16 cellular contexts compared by ENCODE assay signal in genomic region chr6:34195726-34196115, GRCh38. TPM values are rescaled to one million over a fixed set of nuclear protein-coding genes. Genes with fewer than 3 reads are reported as not detected.
DNase-seq lines count a peak whose midpoint lies in the region; ATAC-seq, FAIRE-seq and TF ChIP-seq lines count a peak whose summit lies in the region.
"Had no signal": no experiment of that assay in that cellular context is flagged by ENCODE, and none has a peak within 500 bp of the region (broad histone marks: within the 10 kb centered on the region; RNA-seq: fewer than 3 reads in every experiment).

No MANE protein-coding gene starts in this region.

- H2AFZ ChIP-seq in K562 (ENCODE audit: low read depth, low read length) = peak overlapping the region; percentile 99

- intact Hi-C loops in breast epithelium (cut with DNase I; ENCODE audit: low total_unique reads) = no loop called here
- intact Hi-C loops in MCF 10A (cut with micrococcal nuclease) = loop anchor here (1.0 kb wide), 3 partner anchors 49 to 220 kb away; partner anchors contain the start of gene NUDT3
- intact Hi-C loops in K562 (cut with micrococcal nuclease) = loop anchor here (1.0 to 2.0 kb wide), 2 partner anchors 51 to 219 kb away; no protein-coding TSS in a partner anchor
- intact Hi-C loops in uterus (cut with DNase I; ENCODE audit: low total_unique reads) = loop anchor here (5.0 to 10.0 kb wide), 2 partner anchors 222 to 419 kb away; no protein-coding TSS in a partner anchor
- intact Hi-C loops in CD8-positive, alpha-beta T cell (cut with DNase I, micrococcal nuclease) = loop anchor here (1.0 to 2.0 kb wide), 11 partner anchors 12 to 945 kb away; partner anchors contain the start of genes SMIM29 (in 2 of the 2), NUDT3 (in 1 of the 2) and TCP11 (in 1 of the 2)

- H3K9ac ChIP-seq in K562 (ENCODE audit: insufficient read depth in 1 of 2, low read depth in 2 of 2, low read length in 2 of 2) (peak overlapping the region; percentile 58 to 83), mesendoderm (ENCODE audit: low read length) (peak overlapping the region; percentile 52)

- H4K5ac ChIP-seq in mesendoderm (ENCODE audit: low read length) = no peak overlapping the region

- TF ChIP-seq CTCF in breast epithelium (IDR thresholded peaks at IDR 0.05) = no peak
- no peak for TF ChIP-seq CTCF in MCF 10A (IDR thresholded peaks at IDR 0.05; ENCODE audit: unreplicated experiment)
- no peak for TF ChIP-seq CTCF in K562 (IDR thresholded peaks at IDR 0.05 in 2 of 3, conservative IDR thresholded peaks at IDR 0.05 in 1 of 3; ENCODE audit: insufficient read depth in 2 of 3, low read depth in 1 of 3, low read length in 3 of 3)
- no peak for TF ChIP-seq CTCF in uterus (IDR thresholded peaks at IDR 0.05)
- no peak for TF ChIP-seq CTCF in CD8-positive, alpha-beta T cell (IDR thresholded peaks at IDR 0.05)

- H3K27ac Mint-ChIP-seq in MCF 10A (ENCODE audit: low read depth, unreplicated experiment) = no peak overlapping the region
- H3K27ac Mint-ChIP-seq in CD8-positive, alpha-beta T cell = no peak overlapping the region
- H3K27ac Mint-ChIP-seq: nephron progenitor cell had no signal

- peak overlapping the region; percentile 76 for H3K4me2 ChIP-seq in K562 (ENCODE audit: insufficient read depth, low read length)
- H3K4me2 ChIP-seq in mesendoderm (ENCODE audit: low read length) = no peak overlapping the region

- no peaks in the 10 kb centered on the region for H3K4me1 ChIP-seq in breast epithelium
- peaks cover 13 to 24% of the 10 kb centered on the region in 2 experiments; a peak in 4 of 5 replicates for H3K4me1 ChIP-seq in K562 (replicated peaks in 1 of 2; ENCODE audit: control insufficient read depth in 2 of 2, insufficient read depth in 2 of 2, low read length in 2 of 2)
- H3K4me1 ChIP-seq in mesendoderm (ENCODE audit: control insufficient read depth, low read depth, low read length) = no peaks in the 10 kb centered on the region
- no peaks in the 10 kb centered on the region for H3K4me1 ChIP-seq in uterus
- H3K4me1 ChIP-seq in CD8-positive, alpha-beta T cell (ENCODE audit: insufficient read depth, low read length) = peaks cover 10% of the 10 kb centered on the region
- H3K4me1 ChIP-seq: adrenal gland, foreskin keratinocyte, upper lobe of right lung had no signal

- H4K8ac ChIP-seq in mesendoderm (ENCODE audit: low read depth, low read length) = no peak overlapping the region

- no peaks in the 10 kb centered on the region for H3K27me3 ChIP-seq in breast epithelium
- H3K27me3 ChIP-seq in K562 (ENCODE audit: control insufficient read depth in 2 of 2, insufficient read depth in 2 of 2, low read length in 2 of 2) = no peaks in the 10 kb centered on the region
- no peaks in the 10 kb centered on the region for H3K27me3 ChIP-seq in mesendoderm (ENCODE audit: insufficient read depth, low read length, poor library complexity)
- no peaks in the 10 kb centered on the region for H3K27me3 ChIP-seq in uterus
- H3K27me3 ChIP-seq in CD8-positive, alpha-beta T cell (ENCODE audit: insufficient read depth, low read length) = no peaks in the 10 kb centered on the region
- H3K27me3 ChIP-seq: adrenal gland, upper lobe of right lung had no signal

- no peak overlapping the region for H3K4ac ChIP-seq in mesendoderm (ENCODE audit: low read depth, low read length)

- H3K9me3 ChIP-seq in breast epithelium (no peaks in the 10 kb centered on the region), K562 (replicated peaks; ENCODE audit: control insufficient read depth, insufficient read depth, low read depth, low read length) (peaks cover 2% of the 10 kb centered on the region; the same call in 1 of the 2 replicates), uterus (no peaks in the 10 kb centered on the region)
- H3K9me3 ChIP-seq in CD8-positive, alpha-beta T cell (ENCODE audit: low read length) = no peaks in the 10 kb centered on the region
- H3K9me3 ChIP-seq: adrenal gland, upper lobe of right lung had no signal

- DNase-seq in breast epithelium (ENCODE audit: low spot score in 2 of 2) (no peak), MCF 10A (ENCODE audit: unreplicated experiment) (no peak), K562 (ENCODE audit: extremely low read depth in 1 of 4, low spot score in 3 of 4) (peak in 1 of 4 experiments; percentile 19), mesendoderm (no peak), uterus (peak; percentile 21 to 25), AG08396 (ENCODE audit: low spot score) (no peak)
- no peak for DNase-seq in CD8-positive, alpha-beta T cell
- no peak for DNase-seq in stimulated activated naive CD8-positive, alpha-beta T cell treated with anti-CD3 and anti-CD28 coated beads, Interleukin-15, Interleukin-2, amounts not matched to agents 100 U/mL and 50 U/mL, for 24 hours
- DNase-seq: NCI-H510A had no signal

- H2BK120ac ChIP-seq in mesendoderm (ENCODE audit: low read depth, low read length) = no peak overlapping the region

- POLR2A ChIA-PET in MCF 10A (lab: Yijun Ruan, JAX) = interaction anchor here (1.0 to 2.1 kb wide), 6 partner anchors 8 to 264 kb away, joined by 3 to 7 read pairs (median 4); no protein-coding TSS in a partner anchor
- POLR2A ChIA-PET in K562 (lab: Yijun Ruan, JAX) = interaction anchor here (0.6 to 2.2 kb wide), 19 partner anchors 11 to 953 kb away, joined by 3 to 16 read pairs (median 3); partner anchors contain the start of gene HMGA1
- POLR2A ChIA-PET in CD8-positive, alpha-beta T cell (lab: Charles Lee) = interaction anchor here (0.9 to 2.1 kb wide), 8 partner anchors 13 to 220 kb away, joined by 3 to 10 read pairs (median 6); partner anchors contain the start of genes HMGA1 and NUDT3

- H3K18ac ChIP-seq in mesendoderm (ENCODE audit: low read length) = no peak overlapping the region

- no peaks in the 10 kb centered on the region for H3K27me3 Mint-ChIP-seq in MCF 10A (ENCODE audit: insufficient read depth, unreplicated experiment)
- H3K27me3 Mint-ChIP-seq in CD8-positive, alpha-beta T cell (ENCODE audit: low read depth) = no peaks in the 10 kb centered on the region

- H3K27ac ChIP-seq in breast epithelium = no peak overlapping the region
- no peak overlapping the region for H3K27ac ChIP-seq in K562 (ENCODE audit: extremely low read depth, low read depth, low read length)
- H3K27ac ChIP-seq in mesendoderm (ENCODE audit: low read depth, low read length) = no peak overlapping the region
- H3K27ac ChIP-seq in uterus = no peak overlapping the region
- H3K27ac ChIP-seq in CD8-positive, alpha-beta T cell (ENCODE audit: low read depth, low read length) = no peak overlapping the region
- H3K27ac ChIP-seq: adrenal gland, foreskin keratinocyte, upper lobe of right lung had no signal

- peak; percentile 24 for ATAC-seq in K562
- no peak for ATAC-seq in CD8-positive, alpha-beta T cell
- no peak for ATAC-seq in stimulated activated naive CD8-positive, alpha-beta T cell treated with anti-CD3 and anti-CD28 coated beads, Interleukin-15, Interleukin-2, amounts not matched to agents 100 U/mL and 50 U/mL, for 24 hours

- no peaks in the 10 kb centered on the region for H3K79me1 ChIP-seq in mesendoderm (ENCODE audit: low read length)

- no peaks in the 10 kb centered on the region for H3K36me3 ChIP-seq in breast epithelium
- H3K36me3 ChIP-seq in K562 (ENCODE audit: control insufficient read depth, insufficient read depth, low read length) = no peaks in the 10 kb centered on the region
- H3K36me3 ChIP-seq in mesendoderm (ENCODE audit: control insufficient read depth, insufficient read depth, low read length) = no peaks in the 10 kb centered on the region
- H3K36me3 ChIP-seq in uterus = no peaks in the 10 kb centered on the region
- no peaks in the 10 kb centered on the region for H3K36me3 ChIP-seq in CD8-positive, alpha-beta T cell (ENCODE audit: insufficient read depth, low read length)
- H3K36me3 ChIP-seq: adrenal gland, upper lobe of right lung had no signal

- in situ Hi-C loops in K562 (cut with MboI) = no loop called here

- WGBS in K562 (ENCODE audit: insufficient coverage, low coverage, missing lambda C conversion rate) = 29% methylated on average over 6 of the region's 7 CpGs
- no CpG with 5 or more reads among the region's 7 CpGs for WGBS in mesendoderm (ENCODE audit: extremely low coverage, insufficient coverage, low lambda C conversion rate)

- no peak overlapping the region for H2BK15ac ChIP-seq in mesendoderm (replicated peaks; ENCODE audit: low read depth)

- H4K20me1 ChIP-seq in K562 (replicated peaks; ENCODE audit: control insufficient read depth, insufficient read depth, low read length) = no peaks in the 10 kb centered on the region

- BruUV-seq in MCF 10A (replicated peaks; lab: Mats Ljungman, UMichigan) (no TSS peak), K562 (replicated peaks; lab: Mats Ljungman, UMichigan) (no TSS peak)

- H3K4me1 Mint-ChIP-seq in MCF 10A (ENCODE audit: insufficient read depth, unreplicated experiment) = peaks cover 7% of the 10 kb centered on the region
- peaks cover 9% of the 10 kb centered on the region for H3K4me1 Mint-ChIP-seq in CD8-positive, alpha-beta T cell (ENCODE audit: low read depth)

- no peak for TF ChIP-seq EP300 in K562 (IDR thresholded peaks at IDR 0.05; ENCODE audit: low read length)

- H2AK5ac ChIP-seq in mesendoderm (ENCODE audit: low read length) = no peak overlapping the region

- FAIRE-seq in K562 (lab: Jason Lieb, UNC) = no peak
- FAIRE-seq: GM12878, H54 had no signal

- H3K56ac ChIP-seq in mesendoderm (ENCODE audit: low read length) = peak overlapping the region; percentile 81

- H3K79me2 ChIP-seq in K562 (ENCODE audit: control insufficient read depth, insufficient read depth, low read length) (no peaks in the 10 kb centered on the region), mesendoderm (ENCODE audit: control insufficient read depth, insufficient read depth, low read length) (no peaks in the 10 kb centered on the region)

- no peak for TF ChIP-seq POLR2A in breast epithelium (IDR thresholded peaks at IDR 0.05)
- TF ChIP-seq POLR2A in K562 (conservative IDR thresholded peaks at IDR 0.05) = no peak
- TF ChIP-seq POLR2A in uterus (IDR thresholded peaks at IDR 0.05) = no peak

- H3K4me3 Mint-ChIP-seq in MCF 10A (ENCODE audit: unreplicated experiment) = no peak overlapping the region
- no peak overlapping the region for H3K4me3 Mint-ChIP-seq in CD8-positive, alpha-beta T cell
- H3K4me3 Mint-ChIP-seq: nephron progenitor cell had no signal

- H3K9me3 Mint-ChIP-seq in MCF 10A (ENCODE audit: unreplicated experiment) = no peaks in the 10 kb centered on the region
- no peaks in the 10 kb centered on the region for H3K9me3 Mint-ChIP-seq in CD8-positive, alpha-beta T cell
- H3K9me3 Mint-ChIP-seq: dendritic cell treated with granulocyte-macrophage colony-stimulating factor and Interleukin-4, amounts not matched to agents 40 ng/mL and 50 ng/mL, for 4 days had no signal

- no peaks in the 10 kb centered on the region for H3K36me3 Mint-ChIP-seq in MCF 10A (ENCODE audit: insufficient read depth, unreplicated experiment)
- H3K36me3 Mint-ChIP-seq in CD8-positive, alpha-beta T cell = no peaks in the 10 kb centered on the region

- no peak for TF ChIP-seq RAD21 in K562 (CRISPR knock-in tag; conservative IDR thresholded peaks at IDR 0.05 in 1 of 2, IDR thresholded peaks at IDR 0.05 in 1 of 2)

- H3K23ac ChIP-seq in mesendoderm (ENCODE audit: low read length) = no peak overlapping the region

- H2BK5ac ChIP-seq in mesendoderm (ENCODE audit: low read length) = no peak overlapping the region

- no peaks in the 10 kb centered on the region for H3K9me1 ChIP-seq in K562 (ENCODE audit: control insufficient read depth, insufficient read depth, low read length)

- CTCF ChIA-PET in MCF 10A (lab: Yijun Ruan, JAX) (interaction anchor here (0.6 to 3.8 kb wide), 30 partner anchors 8 to 986 kb away, joined by 3 to 53 read pairs (median 4); partner anchors contain the start of gene SMIM29), K562 (lab: Yijun Ruan, JAX; ENCODE audit: low intra/inter-chr PET ratio) (interaction anchor here (0.6 to 3.2 kb wide), 7 partner anchors 42 to 414 kb away, joined by 3 to 23 read pairs (median 6); partner anchors contain the start of genes HMGA1, NUDT3 and SMIM29)
- CTCF ChIA-PET in CD8-positive, alpha-beta T cell (lab: Charles Lee) = interaction anchor here (0.6 to 6.5 kb wide), 53 partner anchors 8 to 944 kb away, joined by 3 to 89 read pairs (median 4); partner anchors contain the start of genes HMGA1, NUDT3 and SMIM29

- H3K4me3 ChIP-seq in breast epithelium (peak overlapping the region; percentile 44 to 67 (median 53)), K562 (no peak overlapping the region), mesendoderm (ENCODE audit: low read length) (no peak overlapping the region), uterus (peak overlapping the region; percentile 40 to 45)
- H3K4me3 ChIP-seq in CD8-positive, alpha-beta T cell (ENCODE audit: low read depth, low read length) = no peak overlapping the region

RNA-seq across cellular contexts. Expression of gene HMGA1, which starts 41.0 kb away (rescaled TPM):
- total RNA-seq in breast epithelium (10 to 100 TPM; 10.9 to 20.9 (median 12.8) TPM), MCF 10A (2022) (154 and 202 TPM in 2 replicates), K562 (2014; rRNA removed) (1,004 and 1,256 TPM in 2 replicates), K562 (2014; rRNA removed; fragmentation: Illumina TruSeq; extraction: Trizol) (270 and 326 TPM in 2 replicates), K562 (2015; rRNA removed; fragmentation: Illumina TruSeq; extraction: Trizol) (594 and 609 TPM in 2 replicates), K562 (2021) (1,947 and 1,950 TPM in 2 replicates), uterus (10 to 100 TPM in 2 of 4 donors, 1 to 10 TPM in 1, under 1 TPM in 1; 0.51 to 24.4 (median 13.5) TPM)
- total RNA-seq in K562 (2011; cell fraction: chromatin; rRNA removed; ENCODE audit: low replicate concordance) = 30.6 and 67.6 TPM in 2 replicates
- 97.4 and 98.8 TPM in 2 replicates for total RNA-seq in K562 (2011; cell fraction: nucleolus; rRNA removed)
- 112 and 202 TPM in 2 replicates for total RNA-seq in K562 (2011; cell fraction: nucleoplasm; rRNA removed)
- polyA plus RNA-seq in K562 (2011; rRNA removed) (205 and 451 TPM in 2 replicates), K562 (2014; fragmentation: Illumina TruSeq; extraction: Trizol) (1,608 and 1,897 TPM in 2 replicates), K562 (2014; fragmentation: Nextera tagmentation; extraction: Ambion mirVana) (10 to 100 TPM; 27.8 to 58.8 TPM), K562 (2014; rRNA removed) (1,026 and 1,125 TPM in 2 replicates)
- 348 and 767 TPM in 2 replicates for polyA plus RNA-seq in K562 (2011; cell fraction: cytosol; rRNA removed)
- 229 and 367 TPM in 2 replicates for polyA plus RNA-seq in K562 (2011; cell fraction: nucleus; rRNA removed)
- polyA plus RNA-seq in K562 (2012) = 830 and 1,263 TPM in 2 replicates
- 66.3 and 71.3 TPM in 2 replicates for polyA minus RNA-seq in K562 (2011; rRNA and poly(A)+ RNA removed)
- polyA minus RNA-seq in K562 (2011; cell fraction: cytosol; rRNA and poly(A)+ RNA removed) = 364 and 449 TPM in 2 replicates
- 49.0 and 60.6 TPM in 2 replicates for polyA minus RNA-seq in K562 (2011; cell fraction: nucleus; rRNA and poly(A)+ RNA removed)
- 3,300 TPM for polyA plus RNA-seq in mesendoderm (2013, experiment 1 of 2)
- 3,237 TPM for polyA plus RNA-seq in mesendoderm (2013, experiment 2 of 2)
- total RNA-seq in CD8-positive, alpha-beta T cell = 100 to 1,000 TPM; 107 to 113 TPM

RNA-seq across cellular contexts. Expression of gene GRM4, which starts 49.8 kb away (rescaled TPM):
- total RNA-seq in breast epithelium (not detected), MCF 10A (2022) (not detected in 2 replicates), K562 (2014; rRNA removed) (0.18 TPM in 1 of 2 replicates, not detected in the other), K562 (2014; rRNA removed; fragmentation: Illumina TruSeq; extraction: Trizol) (not detected in 2 replicates), K562 (2015; rRNA removed; fragmentation: Illumina TruSeq; extraction: Trizol) (not detected in 2 replicates), K562 (2021) (not detected in 2 replicates), uterus (1 to 10 TPM in 1 of 4 donors, under 1 TPM in 1, not detected in 2; 0.35 to 2.2 TPM)
- 0.09 TPM in 1 of 2 replicates, not detected in the other for total RNA-seq in K562 (2011; cell fraction: chromatin; rRNA removed; ENCODE audit: low replicate concordance)
- not detected in 2 replicates for total RNA-seq in K562 (2011; cell fraction: nucleolus; rRNA removed)
- not detected in 2 replicates for total RNA-seq in K562 (2011; cell fraction: nucleoplasm; rRNA removed)
- polyA plus RNA-seq in K562 (2011; rRNA removed) (not detected in 2 replicates), K562 (2014; fragmentation: Illumina TruSeq; extraction: Trizol) (not detected in 2 replicates), K562 (2014; fragmentation: Nextera tagmentation; extraction: Ambion mirVana) (not detected), K562 (2014; rRNA removed) (not detected in 2 replicates)
- not detected in 2 replicates for polyA plus RNA-seq in K562 (2011; cell fraction: cytosol; rRNA removed)
- 0.09 TPM in 1 of 2 replicates, not detected in the other for polyA plus RNA-seq in K562 (2011; cell fraction: nucleus; rRNA removed)
- polyA plus RNA-seq in K562 (2012) = 0.04 TPM in 1 of 2 replicates, not detected in the other
- not detected in 2 replicates for polyA minus RNA-seq in K562 (2011; rRNA and poly(A)+ RNA removed)
- polyA minus RNA-seq in K562 (2011; cell fraction: cytosol; rRNA and poly(A)+ RNA removed) = not detected in 2 replicates
- polyA minus RNA-seq in K562 (2011; cell fraction: nucleus; rRNA and poly(A)+ RNA removed) = 0.11 TPM in 1 of 2 replicates, not detected in the other
- polyA plus RNA-seq in mesendoderm (2013, experiment 1 of 2) = 26.7 TPM
- polyA plus RNA-seq in mesendoderm (2013, experiment 2 of 2) = 26.5 TPM
- total RNA-seq in CD8-positive, alpha-beta T cell = under 1 TPM in 1 of 2 experiments, not detected in 1; 0.05 TPM
- total RNA-seq: adrenal gland had no signal
- polyA plus RNA-seq: adrenal gland had no signal

RNA-seq across cellular contexts. Expression of gene SMIM29, which starts 53.1 kb away (rescaled TPM):
- 10 to 100 TPM; 22.0 to 25.3 (median 22.8) TPM for total RNA-seq in breast epithelium
- 12.0 and 25.7 TPM in 2 replicates for total RNA-seq in MCF 10A (2022)
- total RNA-seq in K562 (2011; cell fraction: chromatin; rRNA removed; ENCODE audit: low replicate concordance) = 9.6 and 43.3 TPM in 2 replicates
- 62.9 and 65.8 TPM in 2 replicates for total RNA-seq in K562 (2011; cell fraction: nucleolus; rRNA removed)
- 33.6 and 43.7 TPM in 2 replicates for total RNA-seq in K562 (2011; cell fraction: nucleoplasm; rRNA removed)
- total RNA-seq in K562 (2014; rRNA removed) = 31.8 and 42.1 TPM in 2 replicates
- 4.6 and 6.5 TPM in 2 replicates for total RNA-seq in K562 (2014; rRNA removed; fragmentation: Illumina TruSeq; extraction: Trizol)
- total RNA-seq in K562 (2015; rRNA removed; fragmentation: Illumina TruSeq; extraction: Trizol) = 18.2 and 21.9 TPM in 2 replicates
- total RNA-seq in K562 (2021) = 30.1 and 35.5 TPM in 2 replicates
- polyA plus RNA-seq in K562 (2011; rRNA removed) = 29.1 and 74.4 TPM in 2 replicates
- 106 and 151 TPM in 2 replicates for polyA plus RNA-seq in K562 (2011; cell fraction: cytosol; rRNA removed)
- polyA plus RNA-seq in K562 (2011; cell fraction: nucleus; rRNA removed) = 87.3 and 88.9 TPM in 2 replicates
- polyA plus RNA-seq in K562 (2012) = 43.9 and 73.7 TPM in 2 replicates
- polyA plus RNA-seq in K562 (2014; fragmentation: Illumina TruSeq; extraction: Trizol) = 20.9 and 39.0 TPM in 2 replicates
- polyA plus RNA-seq in K562 (2014; fragmentation: Nextera tagmentation; extraction: Ambion mirVana) = 10 to 100 TPM; 13.1 to 13.7 TPM
- 34.9 and 36.7 TPM in 2 replicates for polyA plus RNA-seq in K562 (2014; rRNA removed)
- 10.5 and 14.6 TPM in 2 replicates for polyA minus RNA-seq in K562 (2011; rRNA and poly(A)+ RNA removed)
- 18.3 and 35.8 TPM in 2 replicates for polyA minus RNA-seq in K562 (2011; cell fraction: cytosol; rRNA and poly(A)+ RNA removed)
- polyA minus RNA-seq in K562 (2011; cell fraction: nucleus; rRNA and poly(A)+ RNA removed) = 43.4 and 63.9 TPM in 2 replicates
- polyA plus RNA-seq in mesendoderm (2013, experiment 1 of 2) = 4.7 TPM
- 4.6 TPM for polyA plus RNA-seq in mesendoderm (2013, experiment 2 of 2)
- 10 to 100 TPM in 3 of 4 donors, 1 to 10 TPM in 1; 5.2 to 44.3 (median 20.0) TPM for total RNA-seq in uterus
- total RNA-seq in CD8-positive, alpha-beta T cell = 10 to 100 TPM; 12.7 to 14.2 TPM

Comparison
In these comparisons a context has a peak if more than half of its experiments do, and no peak if none do; other contexts are left out.
1. DNase-seq: peak in uterus (2 of 2); none in breast epithelium (0 of 2), MCF 10A (single experiment), mesendoderm (single experiment), CD8-positive, alpha-beta T cell (0 of 7), AG08396 (single experiment) and stimulated activated naive CD8-positive, alpha-beta T cell treated with anti-CD3 and anti-CD28 coated beads, Interleukin-15, Interleukin-2, amounts not matched to agents 100 U/mL and 50 U/mL, for 24 hours (single experiment).
2. H3K4me3 ChIP-seq: peak in breast epithelium (3 of 3) and uterus (2 of 2); none in K562 (single experiment), mesendoderm (single experiment) and CD8-positive, alpha-beta T cell (single experiment).